Comparison of ENCODE assay signal across 12 cellular contexts in the genomic region with DNA sequence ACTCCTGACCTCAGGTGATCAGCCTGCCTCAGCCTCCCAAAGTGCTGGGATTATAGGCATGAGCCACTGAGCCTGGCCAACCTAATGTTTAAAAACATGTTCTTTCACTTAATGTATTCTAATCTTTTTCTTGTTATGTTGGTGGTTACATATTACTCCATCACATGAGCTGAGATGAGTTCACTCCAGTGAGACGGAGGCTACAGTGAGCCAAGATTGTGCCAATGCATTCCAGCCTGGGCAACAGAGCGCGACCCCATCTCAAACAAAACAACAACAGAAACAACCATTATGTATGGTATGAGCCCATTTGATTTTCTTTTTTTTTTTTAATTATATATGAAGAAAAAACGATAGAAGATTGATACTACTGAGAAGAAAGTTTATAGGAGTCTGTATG. TPM values are rescaled to one million over a fixed set of nuclear protein-coding genes. Genes with fewer than 3 reads are reported as not detected.
DNase-seq lines count a peak whose midpoint lies in the region; ATAC-seq and TF ChIP-seq lines count a peak whose summit lies in the region.
"Had no signal": no experiment of that assay in that cellular context is flagged by ENCODE, and none has a peak within 500 bp of the region (broad histone marks: within the 10 kb centered on the region; RNA-seq: fewer than 3 reads in every experiment).

No MANE protein-coding gene starts in this region.

- DNase-seq in amniotic epithelial cell (ENCODE audit: low read depth) (peak; percentile 21), kidney tubule cell (ENCODE audit: low spot score) (peak; percentile 42), thyroid gland (peak; percentile 29 to 53), DMS79 (lab: John Stamatoyannopoulos, UW) (no peak), NCI-H510A treated with DMSO at 0.1 percent for 48 hours (lab: John Stamatoyannopoulos, UW) (no peak)
- DNase-seq: Caco-2; CD8-positive, alpha-beta memory T cell; DMS53; KBM-7 had no signal

- peaks cover 0 to 24% (median 16%) of the 10 kb centered on the region in 10 experiments; a peak in 12 of 20 replicates for H3K4me1 ChIP-seq in BLaER1 treated with 17β-estradiol and CSF1 and Interleukin-3, amounts not matched to agents 10 nM and 100 nM
- H3K4me1 ChIP-seq in thyroid gland, result peaks cover 14 to 16% of the 10 kb centered on the region in 2 donors
- H3K4me1 ChIP-seq: Caco-2, HAP-1 had no signal

- H3K4me3 ChIP-seq in BLaER1 treated with 17β-estradiol and CSF1 and Interleukin-3, amounts not matched to agents 10 nM and 100 nM, result no peak overlapping the region
- H3K4me3 ChIP-seq in thyroid gland (replicated peaks in 1 of 3), result no peak overlapping the region
- H3K4me3 ChIP-seq: HAP-1 had no signal

- H3K9me3 ChIP-seq in BLaER1 treated with 17β-estradiol and CSF1 and Interleukin-3, amounts not matched to agents 10 nM and 100 nM (replicated peaks in 1 of 11), result peaks cover 0 to 5% (median 4%) of the 10 kb centered on the region in 11 experiments; a peak in 7 of 22 replicates
- H3K9me3 ChIP-seq in thyroid gland, result no peaks in the 10 kb centered on the region
- H3K9me3 ChIP-seq: Caco-2, HAP-1 had no signal

- H4K20me1 ChIP-seq in BLaER1 treated with 17β-estradiol and CSF1 and Interleukin-3, amounts not matched to agents 10 nM and 100 nM, result no peaks in the 10 kb centered on the region; a peak in 2 of 22 replicates

- peak overlapping the region in 6 of 11 experiments; percentile 6 to 40 (median 25); a peak in 10 of 22 replicates for H3K4me2 ChIP-seq in BLaER1 treated with 17β-estradiol and CSF1 and Interleukin-3, amounts not matched to agents 10 nM and 100 nM

- ATAC-seq in GM19463 (IDR thresholded peaks at IDR 0.05; ENCODE audit: unreplicated experiment), result no peak

- H3K36me3 ChIP-seq in BLaER1 treated with 17β-estradiol and CSF1 and Interleukin-3, amounts not matched to agents 10 nM and 100 nM, result peaks cover 4 to 26% (median 14%) of the 10 kb centered on the region in 11 experiments; a peak in 13 of 22 replicates
- H3K36me3 ChIP-seq in thyroid gland, result no peaks in the 10 kb centered on the region
- H3K36me3 ChIP-seq: HAP-1 had no signal

- TF ChIP-seq POLR2A in thyroid gland (IDR thresholded peaks at IDR 0.05), result no peak

- no peaks in the 10 kb centered on the region for H3K27me3 ChIP-seq in BLaER1 treated with 17β-estradiol and CSF1 and Interleukin-3, amounts not matched to agents 10 nM and 100 nM
- H3K27me3 ChIP-seq in thyroid gland, result no peaks in the 10 kb centered on the region

- no peak for TF ChIP-seq CTCF in thyroid gland (IDR thresholded peaks at IDR 0.05)

- H3K9ac ChIP-seq in BLaER1 treated with 17β-estradiol and CSF1 and Interleukin-3, amounts not matched to agents 10 nM and 100 nM, result no peak overlapping the region

- intact Hi-C loops in thyroid gland (cut with DNase I), result no loop called here

- WGBS in thyroid gland, 2 donors, result 76 to 82% methylated on average over 4 of the region's 4 CpGs

- H3K27ac ChIP-seq in BLaER1 treated with 17β-estradiol and CSF1 and Interleukin-3, amounts not matched to agents 10 nM and 100 nM, result no peak overlapping the region
- H3K27ac ChIP-seq in thyroid gland, result peak overlapping the region in 2 of 3 donors; percentile 30 to 73

RNA-seq across cellular contexts. Expression of gene SLC39A11, which starts 39.6 kb away (rescaled TPM):
- 100 to 1,000 TPM in 2 of 4 donors, 10 to 100 TPM in 2; 55.1 to 123 (median 97.0) TPM for total RNA-seq in thyroid gland

Comparison
In these comparisons a context has a peak if more than half of its experiments do, and no peak if none do; other contexts are left out.
1. H3K27ac ChIP-seq: peak in thyroid gland (2 of 3); none in BLaER1 treated with 17β-estradiol and CSF1 and Interleukin-3, amounts not matched to agents 10 nM and 100 nM (0 of 11).
2. DNase-seq: peak in amniotic epithelial cell (single experiment), kidney tubule cell (single experiment) and thyroid gland (2 of 2); none in DMS79 (single experiment) and NCI-H510A treated with DMSO at 0.1 percent for 48 hours (single experiment).